1 cellular context compared by ENCODE assay signal in genomic region chr5:142866563-142867275, GRCh38.
TF ChIP-seq lines count a peak whose summit lies in the region.

No MANE protein-coding gene starts in this region.

TF ChIP-seq in H1, 55 proteins besides CTCF, POLR2A, EP300 and RAD21 (continued from another document):
- TF ChIP-seq YY1 (IDR thresholded peaks at IDR 0.05; ENCODE audit: low read depth, low read length) (0 out of 2 replicates have a peak, but pooled peaks have one; percentile 27), BCL11A (IDR thresholded peaks at IDR 0.05; ENCODE audit: low read depth in 2 of 2, low read length in 2 of 2) (no peak), ASH2L (IDR thresholded peaks at IDR 0.05; ENCODE audit: low read length) (no peak), GABPA (IDR thresholded peaks at IDR 0.05; ENCODE audit: borderline replicate concordance, insufficient read depth, low read length) (no peak), RFX5 (IDR thresholded peaks at IDR 0.05; ENCODE audit: borderline replicate concordance, low read depth, low read length) (no peak), SP4 (IDR thresholded peaks at IDR 0.05; ENCODE audit: low read length) (no peak)
